In the genomic region with DNA sequence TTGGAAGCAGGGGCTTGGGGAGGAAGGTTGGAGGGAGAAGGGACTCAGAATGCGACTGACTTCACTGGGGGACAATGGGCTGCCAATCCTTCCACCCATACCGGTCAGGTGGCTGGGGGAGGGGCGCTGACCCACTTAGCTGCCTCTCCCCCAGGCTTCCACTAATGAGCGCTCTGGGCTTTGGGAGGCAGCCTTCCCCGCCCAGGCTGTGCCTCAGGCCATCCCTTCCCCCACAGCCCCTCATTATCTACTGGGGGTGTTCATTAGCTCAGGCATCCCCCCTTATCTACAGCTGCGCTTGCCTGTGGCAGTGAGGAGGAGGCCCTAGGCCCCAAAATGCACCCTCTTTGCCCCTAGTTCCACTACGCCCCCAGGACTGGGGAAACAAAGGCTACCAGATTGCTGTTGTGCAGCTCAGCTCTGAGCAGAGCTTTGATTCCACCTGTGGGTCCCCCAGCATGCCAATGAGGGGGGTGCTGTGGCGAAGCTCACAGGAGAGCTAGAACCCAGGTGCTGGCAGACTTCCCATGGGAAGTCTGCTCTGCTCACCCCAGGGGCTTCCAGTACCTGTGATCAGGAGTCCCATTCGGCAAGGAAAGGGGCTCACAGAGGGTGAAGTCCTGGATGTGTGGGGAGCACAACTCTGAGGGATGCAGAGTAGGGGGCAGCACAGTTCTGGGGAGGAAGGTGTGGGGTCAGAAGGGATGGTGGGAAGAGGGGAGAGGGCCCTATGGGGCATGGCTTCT, we compare ENCODE assay signal across 15 cellular contexts. TPM values are rescaled to one million over a fixed set of nuclear protein-coding genes. Genes with fewer than 3 reads are reported as not detected.
DNase-seq lines count a peak whose midpoint lies in the region; ATAC-seq and TF ChIP-seq lines count a peak whose summit lies in the region.
"Had no signal": no experiment of that assay in that cellular context is flagged by ENCODE, and none has a peak within 500 bp of the region (broad histone marks: within the 10 kb centered on the region; RNA-seq: fewer than 3 reads in every experiment).

No MANE protein-coding gene starts in this region.

- H2BK15ac ChIP-seq in mesenchymal stem cell (ENCODE audit: low read depth, poor library complexity, severe bottlenecking), result peak overlapping the region; percentile 92

- peak overlapping the region in 1 of 2 experiments; percentile 69 for H3K14ac ChIP-seq in mesenchymal stem cell (ENCODE audit: low read length in 2 of 2)

- H3K4me3 ChIP-seq in right atrium auricular region (no peak overlapping the region), mesenchymal stem cell (ENCODE audit: insufficient read depth in 1 of 2, low read depth in 1 of 2, low read length in 2 of 2) (no peak overlapping the region)
- H3K4me3 ChIP-seq: heart left ventricle had no signal

- H3K9me3 ChIP-seq in right atrium auricular region, result no peaks in the 10 kb centered on the region
- no peaks in the 10 kb centered on the region for H3K9me3 ChIP-seq in mesenchymal stem cell (ENCODE audit: control insufficient read depth, low read length)
- H3K9me3 ChIP-seq: heart left ventricle had no signal

- no peak overlapping the region for H3K4me3 Mint-ChIP-seq in WTC11
- no peak overlapping the region for H3K4me3 Mint-ChIP-seq in stimulated activated naive B cell treated with anti-CD40 and anti-IgM and Interleukin-4, amounts not matched to agents 10 μg/mL and 1 μg/mL and 100 μg/mL, for 72 hours
- no peak overlapping the region for H3K4me3 Mint-ChIP-seq in stimulated activated memory B cell treated with anti-CD40 and anti-IgM and Interleukin-4, amounts not matched to agents 10 μg/mL and 1 μg/mL and 100 μg/mL, for 72 hours
- H3K4me3 Mint-ChIP-seq: effector memory CD8-positive, alpha-beta T cell; stimulated activated naive CD8-positive, alpha-beta T cell treated with anti-CD3 and anti-CD28 coated beads, Interleukin-15, Interleukin-2, amounts not matched to agents 100 ng/mL and 50 ng/mL, for 24 hours had no signal

- CTCF ChIA-PET in WTC11 (lab: Charles Lee), result interaction anchor here (0.7 to 2.4 kb wide), 17 partner anchors 12 to 149 kb away, joined by 3 to 11 read pairs (median 5); no protein-coding TSS in a partner anchor

- H3K18ac ChIP-seq in mesenchymal stem cell (ENCODE audit: low read depth in 1 of 2, low read length in 2 of 2), result peak overlapping the region; percentile 62 to 78

- H3K23ac ChIP-seq in mesenchymal stem cell (ENCODE audit: low read length in 2 of 2), result no peak overlapping the region

- ATAC-seq in Right ventricle myocardium superior (ENCODE audit: poor library complexity), result no peak
- no peak for ATAC-seq in WTC11
- ATAC-seq in stimulated activated naive B cell treated with anti-CD40 and anti-IgM and Interleukin-4, amounts not matched to agents 10 μg/mL and 1 μg/mL and 100 μg/mL, for 72 hours (replicated peaks), result no peak
- no peak for ATAC-seq in stimulated activated memory B cell treated with anti-CD40 and anti-IgM and Interleukin-4, amounts not matched to agents 10 μg/mL and 1 μg/mL and 100 μg/mL, for 72 hours
- no peak for ATAC-seq in sciatic nerve
- ATAC-seq: effector memory CD8-positive, alpha-beta T cell; heart left ventricle had no signal

- H2BK120ac ChIP-seq in mesenchymal stem cell (ENCODE audit: low read depth, low read length), result peak overlapping the region; percentile 11

- H3K27ac Mint-ChIP-seq in WTC11, result no peak overlapping the region
- H3K27ac Mint-ChIP-seq in stimulated activated naive B cell treated with anti-CD40 and anti-IgM and Interleukin-4, amounts not matched to agents 10 μg/mL and 1 μg/mL and 100 μg/mL, for 72 hours, result peak overlapping the region; percentile 85
- H3K27ac Mint-ChIP-seq in stimulated activated memory B cell treated with anti-CD40 and anti-IgM and Interleukin-4, amounts not matched to agents 10 μg/mL and 1 μg/mL and 100 μg/mL, for 72 hours, result no peak overlapping the region
- H3K27ac Mint-ChIP-seq: stimulated activated naive CD8-positive, alpha-beta T cell treated with anti-CD3 and anti-CD28 coated beads, Interleukin-15, Interleukin-2, amounts not matched to agents 100 ng/mL and 50 ng/mL, for 24 hours had no signal

- POLR2A ChIA-PET in WTC11 (lab: Charles Lee), result interaction anchor here (1.0 to 1.4 kb wide), 2 partner anchors 13 to 30 kb away, joined by 4 to 6 read pairs; no protein-coding TSS in a partner anchor

- TF ChIP-seq CTCF in right atrium auricular region (IDR thresholded peaks at IDR 0.05) (no peak), WTC11 (IDR thresholded peaks at IDR 0.05) (no peak)

- peak overlapping the region; percentile 48 for H2AK5ac ChIP-seq in mesenchymal stem cell (ENCODE audit: low read length, severe bottlenecking)

- no peaks in the 10 kb centered on the region for H3K27me3 ChIP-seq in right atrium auricular region
- peaks cover 0 to 36% of the 10 kb centered on the region in 2 experiments for H3K27me3 ChIP-seq in mesenchymal stem cell (ENCODE audit: control insufficient read depth in 1 of 2, insufficient read depth in 1 of 2, low read length in 2 of 2)
- H3K27me3 ChIP-seq: heart left ventricle had no signal

- H2BK5ac ChIP-seq in mesenchymal stem cell (ENCODE audit: low read depth, low read length, poor library complexity, severe bottlenecking), result no peak overlapping the region

- H3K4me2 ChIP-seq in mesenchymal stem cell (ENCODE audit: low read length, poor library complexity, severe bottlenecking), result no peak overlapping the region

- WGBS in mesenchymal stem cell, result 84% methylated on average over 7 of the region's 9 CpGs

- H3K27ac ChIP-seq in right atrium auricular region, result no peak overlapping the region
- no peak overlapping the region for H3K27ac ChIP-seq in mesenchymal stem cell (ENCODE audit: low read length, poor library complexity, severe bottlenecking)
- H3K27ac ChIP-seq: heart left ventricle had no signal

- intact Hi-C loops in Right ventricle myocardium superior (cut with DNase I), result no loop called here
- intact Hi-C loops in sciatic nerve (cut with DNase I), result no loop called here

- peak overlapping the region; percentile 10 for H4K8ac ChIP-seq in mesenchymal stem cell (ENCODE audit: low read length)

- DNase-seq in Right ventricle myocardium superior (peak; percentile 35), right atrium auricular region (ENCODE audit: low spot score) (no peak), WTC11 (ENCODE audit: low spot score) (no peak), mesenchymal stem cell (no peak), DMS 273 (lab: John Stamatoyannopoulos, UW; ENCODE audit: unreplicated experiment) (no peak), sciatic nerve (ENCODE audit: low spot score) (no peak)
- no peak for DNase-seq in stimulated activated naive B cell treated with anti-CD40 and anti-IgM and Interleukin-4, amounts not matched to agents 10 μg/mL and 1 μg/mL and 100 μg/mL, for 72 hours
- DNase-seq: activated gamma-delta T cell; DND-41; effector memory CD8-positive, alpha-beta T cell; GOT3; NCI-H187 had no signal

- H2AFZ ChIP-seq in mesenchymal stem cell (ENCODE audit: low read depth, low read length), result peak overlapping the region; percentile 29

- peaks cover 6% of the 10 kb centered on the region for H3K36me3 ChIP-seq in right atrium auricular region
- peaks cover 6 to 26% of the 10 kb centered on the region in 2 experiments for H3K36me3 ChIP-seq in mesenchymal stem cell (ENCODE audit: control insufficient read depth in 1 of 2, insufficient read depth in 2 of 2, low read depth in 1 of 2, low read length in 2 of 2)

- H3K4me1 Mint-ChIP-seq in WTC11, result peaks cover 41% of the 10 kb centered on the region
- H3K4me1 Mint-ChIP-seq in stimulated activated naive B cell treated with anti-CD40 and anti-IgM and Interleukin-4, amounts not matched to agents 10 μg/mL and 1 μg/mL and 100 μg/mL, for 72 hours, result peaks cover 12 to 13% of the 10 kb centered on the region in 2 donors
- peaks cover 5% of the 10 kb centered on the region for H3K4me1 Mint-ChIP-seq in stimulated activated memory B cell treated with anti-CD40 and anti-IgM and Interleukin-4, amounts not matched to agents 10 μg/mL and 1 μg/mL and 100 μg/mL, for 72 hours

- peak overlapping the region; percentile 59 to 64 for H2BK12ac ChIP-seq in mesenchymal stem cell (ENCODE audit: low read length in 2 of 2)

- H3K9me3 Mint-ChIP-seq in WTC11, result no peaks in the 10 kb centered on the region
- no peaks in the 10 kb centered on the region for H3K9me3 Mint-ChIP-seq in stimulated activated naive B cell treated with anti-CD40 and anti-IgM and Interleukin-4, amounts not matched to agents 10 μg/mL and 1 μg/mL and 100 μg/mL, for 72 hours
- no peaks in the 10 kb centered on the region for H3K9me3 Mint-ChIP-seq in stimulated activated memory B cell treated with anti-CD40 and anti-IgM and Interleukin-4, amounts not matched to agents 10 μg/mL and 1 μg/mL and 100 μg/mL, for 72 hours
- H3K9me3 Mint-ChIP-seq: effector memory CD8-positive, alpha-beta T cell; stimulated activated naive CD8-positive, alpha-beta T cell treated with anti-CD3 and anti-CD28 coated beads, Interleukin-15, Interleukin-2, amounts not matched to agents 100 ng/mL and 50 ng/mL, for 24 hours had no signal

- H3K4me1 ChIP-seq in right atrium auricular region (peaks cover 0 to 38% of the 10 kb centered on the region in 2 donors), mesenchymal stem cell (ENCODE audit: control insufficient read depth, insufficient read depth, low read depth, low read length) (peaks cover 34% of the 10 kb centered on the region)

- H3K4ac ChIP-seq in mesenchymal stem cell (ENCODE audit: low read depth in 1 of 2, low read length in 2 of 2), result peak overlapping the region in 1 of 2 experiments; percentile 40

- H3K36me3 Mint-ChIP-seq in WTC11, result no peaks in the 10 kb centered on the region
- peaks cover 12% of the 10 kb centered on the region in 2 donors for H3K36me3 Mint-ChIP-seq in stimulated activated naive B cell treated with anti-CD40 and anti-IgM and Interleukin-4, amounts not matched to agents 10 μg/mL and 1 μg/mL and 100 μg/mL, for 72 hours
- H3K36me3 Mint-ChIP-seq in stimulated activated memory B cell treated with anti-CD40 and anti-IgM and Interleukin-4, amounts not matched to agents 10 μg/mL and 1 μg/mL and 100 μg/mL, for 72 hours, result no peaks in the 10 kb centered on the region

- no peaks in the 10 kb centered on the region for H3K79me1 ChIP-seq in mesenchymal stem cell (replicated peaks; ENCODE audit: low read length, poor library complexity, severe bottlenecking)

- peak overlapping the region; percentile 44 for H4K91ac ChIP-seq in mesenchymal stem cell (ENCODE audit: low read length)

- no peak overlapping the region for H3K9ac ChIP-seq in mesenchymal stem cell (ENCODE audit: low read length)

- no peaks in the 10 kb centered on the region for H3K27me3 Mint-ChIP-seq in WTC11 (ENCODE audit: low read depth)
- H3K27me3 Mint-ChIP-seq in stimulated activated naive B cell treated with anti-CD40 and anti-IgM and Interleukin-4, amounts not matched to agents 10 μg/mL and 1 μg/mL and 100 μg/mL, for 72 hours, result no peaks in the 10 kb centered on the region
- no peaks in the 10 kb centered on the region for H3K27me3 Mint-ChIP-seq in stimulated activated memory B cell treated with anti-CD40 and anti-IgM and Interleukin-4, amounts not matched to agents 10 μg/mL and 1 μg/mL and 100 μg/mL, for 72 hours
- H3K27me3 Mint-ChIP-seq: effector memory CD8-positive, alpha-beta T cell; stimulated activated naive CD8-positive, alpha-beta T cell treated with anti-CD3 and anti-CD28 coated beads, Interleukin-15, Interleukin-2, amounts not matched to agents 100 ng/mL and 50 ng/mL, for 24 hours had no signal

RNA-seq across cellular contexts. Expression of a gene that starts 29.4 kb away (rescaled TPM):
- total RNA-seq in Right ventricle myocardium superior (10.8 TPM), right atrium auricular region (10 to 100 TPM in 1 of 2 donors, 1 to 10 TPM in 1; 6.3 to 18.7 TPM), WTC11 (2021) (49.0 to 52.0 TPM (median 52.0 TPM) in 3 replicates), sciatic nerve (29.3 TPM)
- polyA plus RNA-seq in mesenchymal stem cell (2013, experiment 1 of 2), result 23.6 TPM
- 23.0 TPM for polyA plus RNA-seq in mesenchymal stem cell (2013, experiment 2 of 2)

RNA-seq across cellular contexts. Expression of a gene that starts 37.0 kb away (rescaled TPM):
- total RNA-seq in Right ventricle myocardium superior, result 56.7 TPM
- total RNA-seq in right atrium auricular region, result 10 to 100 TPM; 58.7 to 75.8 TPM
- total RNA-seq in WTC11 (2021), result 88.0 to 92.3 TPM (median 92.1 TPM) in 3 replicates
- 58.5 TPM for polyA plus RNA-seq in mesenchymal stem cell (2013, experiment 1 of 2)
- 54.7 TPM for polyA plus RNA-seq in mesenchymal stem cell (2013, experiment 2 of 2)
- 231 TPM for total RNA-seq in sciatic nerve
